ENCODE assay signal across 17 cellular contexts in the genomic region with DNA sequence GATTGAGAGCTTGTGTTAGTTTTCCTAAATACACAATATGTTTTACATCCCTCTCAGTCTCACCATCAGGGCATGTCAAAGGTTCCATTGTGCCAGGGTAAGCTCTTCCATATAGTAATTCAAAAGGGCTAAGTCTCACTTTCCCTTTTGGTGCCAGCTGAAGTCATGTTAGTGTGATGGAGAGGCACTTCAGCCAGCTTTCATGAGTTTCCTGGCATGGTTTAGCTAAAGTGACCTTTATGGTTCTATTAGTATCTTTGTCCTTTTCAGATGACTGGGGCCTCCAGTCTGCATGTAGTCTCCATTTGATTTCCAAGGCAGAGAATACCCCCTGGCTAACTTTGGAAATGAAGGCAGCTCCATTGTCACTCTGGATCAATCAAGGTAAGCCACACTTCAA.
DNase-seq lines count a peak whose midpoint lies in the region; ATAC-seq and TF ChIP-seq lines count a peak whose summit lies in the region.
"Had no signal": no experiment of that assay in that cellular context is flagged by ENCODE, and none has a peak within 500 bp of the region (broad histone marks: within the 10 kb centered on the region; RNA-seq: fewer than 3 reads in every experiment).

No MANE protein-coding gene starts in this region.

- H3K9ac ChIP-seq in OCI-LY3 (ENCODE audit: low read length) = no peak overlapping the region
- H3K9ac ChIP-seq: BLaER1 had no signal

- TF ChIP-seq CTCF in OCI-LY3 (IDR thresholded peaks at IDR 0.05; ENCODE audit: low read depth, low read length) (no peak), neutrophil (IDR thresholded peaks at IDR 0.05) (no peak)

- H3K27ac ChIP-seq in OCI-LY3 (ENCODE audit: low read length) = no peak overlapping the region
- H3K27ac ChIP-seq in neutrophil = peak overlapping the region; percentile 59
- H3K27ac ChIP-seq: BLaER1, HL-60 had no signal

- H2AFZ ChIP-seq in OCI-LY3 (ENCODE audit: low read depth, low read length) = no peak overlapping the region

- no peaks in the 10 kb centered on the region for H3K79me2 ChIP-seq in OCI-LY3 (ENCODE audit: low read length)

- DNase-seq in NCI-H345 (lab: John Stamatoyannopoulos, UW) (peak; percentile 3), NCI-H345 treated with DMSO at 0.1 percent for 48 hours (lab: John Stamatoyannopoulos, UW; ENCODE audit: unreplicated experiment) (no peak), NCI-H2029 (lab: John Stamatoyannopoulos, UW) (peak; percentile 1), HuH-7 (ENCODE audit: low spot score) (no peak)
- DNase-seq: 8988T; AML-193; Caco-2; CD8-positive, alpha-beta memory T cell; DND-41; GDM1; HCEC 1CT; HFFc6 had no signal

- peak overlapping the region; percentile 21; the same call in 1 of the 2 replicates for H3K4me2 ChIP-seq in OCI-LY3 (ENCODE audit: low read length)
- H3K4me2 ChIP-seq: BLaER1 had no signal

- H3K4me3 ChIP-seq in OCI-LY3 (ENCODE audit: low read length) (no peak overlapping the region), neutrophil (ENCODE audit: low read depth in 1 of 2, low read length in 1 of 2) (no peak overlapping the region)
- H3K4me3 ChIP-seq: BLaER1 had no signal

- H3K9me3 ChIP-seq in OCI-LY3 (ENCODE audit: insufficient read depth, low read length) = no peaks in the 10 kb centered on the region
- H3K9me3 ChIP-seq in neutrophil = no peaks in the 10 kb centered on the region
- H3K9me3 ChIP-seq: BLaER1, Caco-2 had no signal

- ATAC-seq in GM21825 (IDR thresholded peaks at IDR 0.05; ENCODE audit: unreplicated experiment) = no peak

- no peaks in the 10 kb centered on the region for H3K27me3 ChIP-seq in OCI-LY3 (ENCODE audit: low read depth, low read length)
- H3K27me3 ChIP-seq in neutrophil = no peaks in the 10 kb centered on the region
- H3K27me3 ChIP-seq: BLaER1 had no signal

- H4K20me1 ChIP-seq in OCI-LY3 (ENCODE audit: insufficient read depth, low read length) = no peaks in the 10 kb centered on the region
- H4K20me1 ChIP-seq: BLaER1 had no signal

- H3K4me1 ChIP-seq in OCI-LY3 (ENCODE audit: low read length) = peaks cover 37% of the 10 kb centered on the region
- H3K4me1 ChIP-seq in neutrophil (ENCODE audit: control insufficient read depth in 1 of 2, insufficient read depth in 1 of 2, low read depth in 1 of 2, low read length in 1 of 2) = peaks cover 21 to 25% of the 10 kb centered on the region in 2 experiments
- H3K4me1 ChIP-seq: Caco-2 had no signal

- H3K36me3 ChIP-seq in OCI-LY3 (replicated peaks; ENCODE audit: low read depth, low read length) (peaks cover 3% of the 10 kb centered on the region), neutrophil (no peaks in the 10 kb centered on the region)

Comparison
In these comparisons a context has a peak if more than half of its experiments do, and no peak if none do; other contexts are left out.
1. DNase-seq: peak in NCI-H345 (single experiment) and NCI-H2029 (single experiment); none in NCI-H345 treated with DMSO at 0.1 percent for 48 hours (single experiment) and HuH-7 (single experiment).